Comparison of ENCODE assay signal across 22 cellular contexts in genomic region chr6:16127471-16127870, GRCh38. TPM values are rescaled to one million over a fixed set of nuclear protein-coding genes. Genes with fewer than 3 reads are reported as not detected.
DNase-seq lines count a peak whose midpoint lies in the region; ATAC-seq, FAIRE-seq and TF ChIP-seq lines count a peak whose summit lies in the region.
"Had no signal": no experiment of that assay in that cellular context is flagged by ENCODE, and none has a peak within 500 bp of the region (broad histone marks: within the 10 kb centered on the region; RNA-seq: fewer than 3 reads in every experiment).

No MANE protein-coding gene starts in this region.

- no peaks in the 10 kb centered on the region for H3K9me3 Mint-ChIP-seq in activated CD8-positive, alpha-beta T cell treated with anti-CD3 and anti-CD28 coated beads, Interleukin-2, amount 10 ng/mL, durations not matched to agents 7 days and 5 days (ENCODE audit: insufficient read depth)
- no peaks in the 10 kb centered on the region for H3K9me3 Mint-ChIP-seq in mesothelial cell of epicardium
- H3K9me3 Mint-ChIP-seq: dendritic cell treated with granulocyte-macrophage colony-stimulating factor and Interleukin-4, amounts not matched to agents 40 ng/mL and 50 ng/mL, for 4 days had no signal

- intact Hi-C loops in HepG2 (cut with micrococcal nuclease; ENCODE audit: unreplicated experiment) (loop anchor here (5.0 kb wide), 2 partner anchors 170 to 230 kb away; no protein-coding TSS in a partner anchor), right lobe of liver (cut with DNase I) (loop anchor here in 1 of 2 donors (10.0 kb wide), 1 partner anchor 433 kb away; no protein-coding TSS in a partner anchor)

- POLR2A ChIA-PET in HepG2 (lab: Yijun Ruan, JAX) = no interaction called here
- POLR2A ChIA-PET in activated CD8-positive, alpha-beta T cell treated with anti-CD3 and anti-CD28 coated beads, Interleukin-2, amount 10 ng/mL, durations not matched to agents 7 days and 5 days (lab: Charles Lee) = interaction anchor here (0.6 kb wide), 1 partner anchor 1575 kb away, joined by 3 read pairs; no protein-coding TSS in a partner anchor

- H3K4me3 Mint-ChIP-seq in activated CD8-positive, alpha-beta T cell treated with anti-CD3 and anti-CD28 coated beads, Interleukin-2, amount 10 ng/mL, durations not matched to agents 7 days and 5 days = peak overlapping the region; percentile 29
- H3K4me3 Mint-ChIP-seq in mesothelial cell of epicardium = peak overlapping the region; percentile 26
- H3K4me3 Mint-ChIP-seq: dendritic cell treated with granulocyte-macrophage colony-stimulating factor and Interleukin-4, amounts not matched to agents 40 ng/mL and 50 ng/mL, for 4 days had no signal

- H3K4me3 ChIP-seq in HepG2 (replicated peaks in 1 of 3; ENCODE audit: insufficient read depth in 1 of 3, low read depth in 2 of 3, low read length in 3 of 3) (no peak overlapping the region), right lobe of liver (no peak overlapping the region)
- H3K4me3 ChIP-seq: body of pancreas, testis had no signal

- peaks cover 20% of the 10 kb centered on the region for H3K4me1 Mint-ChIP-seq in activated CD8-positive, alpha-beta T cell treated with anti-CD3 and anti-CD28 coated beads, Interleukin-2, amount 10 ng/mL, durations not matched to agents 7 days and 5 days (ENCODE audit: low read depth)
- peaks cover 24% of the 10 kb centered on the region for H3K4me1 Mint-ChIP-seq in mesothelial cell of epicardium

- H4K20me1 ChIP-seq in HepG2 (ENCODE audit: insufficient read depth, low read length) = no peaks in the 10 kb centered on the region

- no peak for ATAC-seq in HepG2
- ATAC-seq in right lobe of liver = no peak
- ATAC-seq in activated CD8-positive, alpha-beta T cell treated with anti-CD3 and anti-CD28 coated beads, Interleukin-2, amount 10 ng/mL, durations not matched to agents 7 days and 5 days = no peak
- no peak for ATAC-seq in GM18505 (IDR thresholded peaks at IDR 0.05; ENCODE audit: unreplicated experiment)
- ATAC-seq in HG03175 (IDR thresholded peaks at IDR 0.05; ENCODE audit: unreplicated experiment) = no peak
- ATAC-seq: body of pancreas, left cardiac atrium, PC-3 had no signal

- peaks cover 28% of the 10 kb centered on the region for H3K27me3 Mint-ChIP-seq in activated CD8-positive, alpha-beta T cell treated with anti-CD3 and anti-CD28 coated beads, Interleukin-2, amount 10 ng/mL, durations not matched to agents 7 days and 5 days (ENCODE audit: low read depth)
- H3K27me3 Mint-ChIP-seq in mesothelial cell of epicardium (ENCODE audit: low read depth) = peaks cover 11% of the 10 kb centered on the region

- H3K36me3 Mint-ChIP-seq in activated CD8-positive, alpha-beta T cell treated with anti-CD3 and anti-CD28 coated beads, Interleukin-2, amount 10 ng/mL, durations not matched to agents 7 days and 5 days (ENCODE audit: low read depth) = peaks cover 12% of the 10 kb centered on the region
- no peaks in the 10 kb centered on the region for H3K36me3 Mint-ChIP-seq in mesothelial cell of epicardium

- no peak overlapping the region for H2AFZ ChIP-seq in HepG2 (ENCODE audit: low read length)

- no peak overlapping the region for H3K9ac ChIP-seq in HepG2 (ENCODE audit: insufficient read depth, low read depth, low read length)

- FAIRE-seq in HepG2 (lab: Jason Lieb, UNC) = no peak

- H3K9me3 ChIP-seq in HepG2 (ENCODE audit: low read length) (no peaks in the 10 kb centered on the region), right lobe of liver (no peaks in the 10 kb centered on the region)
- H3K9me3 ChIP-seq: body of pancreas, testis had no signal

- TF ChIP-seq POLR2A in HepG2 (IDR thresholded peaks at IDR 0.05; ENCODE audit: insufficient read depth in 1 of 2, low read depth in 2 of 2, low read length in 2 of 2) (no peak), right lobe of liver (IDR thresholded peaks at IDR 0.05) (no peak), GM18505 (IDR thresholded peaks at IDR 0.05; ENCODE audit: borderline replicate concordance, extremely low read depth, insufficient read depth, insufficient read length) (no peak)

- DNase-seq in HepG2 (ENCODE audit: low spot score) = no peak
- DNase-seq in right lobe of liver = no peak
- no peak for DNase-seq in activated CD8-positive, alpha-beta T cell treated with anti-CD3 and anti-CD28 coated beads, Interleukin-2, amount 10 ng/mL, durations not matched to agents 7 days and 5 days
- no peak for DNase-seq in mesothelial cell of epicardium (ENCODE audit: low spot score in 2 of 2, unreplicated experiment in 2 of 2)
- DNase-seq in DMS79 treated with DMSO at 0.1 percent for 48 hours (lab: John Stamatoyannopoulos, UW) = no peak
- DNase-seq: activated CD4-positive, alpha-beta T cell treated with anti-CD3 and anti-CD28 coated beads, Interleukin-2, amount 50 U/mL, for 1 hour; activated gamma-delta T cell; AML-193; body of pancreas; foreskin melanocyte; H7; KG1; left cardiac atrium; NCI-H1105; NCI-H2107; NCI-H526; PC-3; testis had no signal

- 64% methylated on average over 12 of the region's 12 CpGs for WGBS in HepG2 (ENCODE audit: low lambda C conversion rate)
- WGBS in right lobe of liver (ENCODE audit: insufficient coverage, low coverage, low lambda C conversion rate, missing lambda C conversion rate) = 82% methylated on average over 10 of the region's 12 CpGs

- no peak overlapping the region for H3K4me2 ChIP-seq in HepG2 (ENCODE audit: low read depth, low read length)

- in situ Hi-C loops in HepG2 (cut with HindIII; ENCODE audit: extremely low pct_ligation_motif_present, low pct_unique_long_range_greater_than_20kb) = no loop called here

- no peak overlapping the region for H3K27ac Mint-ChIP-seq in activated CD8-positive, alpha-beta T cell treated with anti-CD3 and anti-CD28 coated beads, Interleukin-2, amount 10 ng/mL, durations not matched to agents 7 days and 5 days
- no peak overlapping the region for H3K27ac Mint-ChIP-seq in mesothelial cell of epicardium
- H3K27ac Mint-ChIP-seq: dendritic cell treated with granulocyte-macrophage colony-stimulating factor and Interleukin-4, amounts not matched to agents 40 ng/mL and 50 ng/mL, for 4 days had no signal

- H3K27me3 ChIP-seq in HepG2 (ENCODE audit: control insufficient read depth in 1 of 2, insufficient read depth in 2 of 2, low read length in 2 of 2) = peaks cover 0 to 34% of the 10 kb centered on the region in 2 experiments; a peak in 3 of 5 replicates
- no peaks in the 10 kb centered on the region for H3K27me3 ChIP-seq in right lobe of liver
- H3K27me3 ChIP-seq: body of pancreas, testis had no signal

- H3K4me1 ChIP-seq in HepG2 (ENCODE audit: insufficient read depth, low read length) (peaks cover 26% of the 10 kb centered on the region), right lobe of liver (peaks cover 0 to 14% (median 0%) of the 10 kb centered on the region in 4 donors)
- H3K4me1 ChIP-seq: testis had no signal

- no peaks in the 10 kb centered on the region for H3K79me2 ChIP-seq in HepG2 (ENCODE audit: insufficient read depth, low read length)

- no TSS peak for BruUV-seq in HepG2 (replicated peaks; lab: Mats Ljungman, UMichigan)

- H3K27ac ChIP-seq in HepG2 (ENCODE audit: extremely low read length, insufficient read depth, low read length) = no peak overlapping the region
- H3K27ac ChIP-seq in right lobe of liver = no peak overlapping the region
- H3K27ac ChIP-seq: body of pancreas, epithelial cell of prostate, testis had no signal

- CTCF ChIA-PET in HepG2 (lab: Yijun Ruan, JAX; ENCODE audit: low intra/inter-chr PET ratio, low total read pairs) = no interaction called here
- CTCF ChIA-PET in activated CD8-positive, alpha-beta T cell treated with anti-CD3 and anti-CD28 coated beads, Interleukin-2, amount 10 ng/mL, durations not matched to agents 7 days and 5 days (lab: Charles Lee) = interaction anchor here (0.9 to 4.6 kb wide), 8 partner anchors 8 to 436 kb away, joined by 3 to 77 read pairs (median 6); no protein-coding TSS in a partner anchor

- no peak for TF ChIP-seq CTCF in HepG2 (CRISPR knock-in tag; IDR thresholded peaks at IDR 0.05)
- no peak for TF ChIP-seq CTCF in right lobe of liver (IDR thresholded peaks at IDR 0.05)
- TF ChIP-seq CTCF in mesothelial cell of epicardium (IDR thresholded peaks at IDR 0.05; ENCODE audit: unreplicated experiment) = no peak

- no peaks in the 10 kb centered on the region for H3K36me3 ChIP-seq in HepG2 (replicated peaks in 1 of 2; ENCODE audit: control insufficient read depth in 1 of 2, insufficient read depth in 2 of 2, low read length in 2 of 2)
- H3K36me3 ChIP-seq in right lobe of liver = no peaks in the 10 kb centered on the region

- TF ChIP-seq EP300 in HepG2 (IDR thresholded peaks at IDR 0.05; ENCODE audit: low read depth in 2 of 2, low read length in 2 of 2) = no peak
- TF ChIP-seq EP300 in HepG2 (CRISPR knock-in tag; IDR thresholded peaks at IDR 0.05; ENCODE audit: borderline replicate concordance) = no peak

- no peak for TF ChIP-seq RAD21 in HepG2 (CRISPR knock-in tag; IDR thresholded peaks at IDR 0.05)

RNA-seq across cellular contexts. Expression of gene MYLIP, which starts 1.4 kb away (rescaled TPM):
- total RNA-seq in HepG2 (2016; rRNA removed; fragmentation: Illumina TruSeq; extraction: Trizol) (3.4 and 4.0 TPM in 2 replicates), right lobe of liver (1 to 10 TPM; 2.0 to 5.3 (median 2.8) TPM), mesothelial cell of epicardium (23.9 to 25.7 TPM (median 24.9 TPM) in 3 replicates)
- total RNA-seq in HepG2 (2016; cell fraction: cytosol; rRNA removed; fragmentation: Illumina TruSeq; extraction: Trizol; ENCODE audit: low read depth) = 0.44 and 0.51 TPM in 2 replicates
- 3.1 and 4.3 TPM in 2 replicates for total RNA-seq in HepG2 (2016; cell fraction: insoluble cytoplasmic fraction; rRNA removed; fragmentation: Illumina TruSeq; extraction: Trizol)
- total RNA-seq in HepG2 (2016; cell fraction: membrane; rRNA removed; fragmentation: Illumina TruSeq; extraction: Trizol) = 1.4 and 2.1 TPM in 2 replicates
- 7.4 and 7.5 TPM in 2 replicates for total RNA-seq in HepG2 (2016; cell fraction: nucleus; rRNA removed; fragmentation: Illumina TruSeq; extraction: Trizol)
- 8.4 and 10.8 TPM in 2 replicates for polyA plus RNA-seq in HepG2 (2011; rRNA removed)
- 5.9 and 6.1 TPM in 2 replicates for polyA plus RNA-seq in HepG2 (2011; cell fraction: cytosol; rRNA removed)
- 11.9 and 15.8 TPM in 2 replicates for polyA plus RNA-seq in HepG2 (2011; cell fraction: nucleus; rRNA removed)
- 4.5 and 4.6 TPM in 2 replicates for polyA plus RNA-seq in HepG2 (2012)
- 0.19 and 0.22 TPM in 2 replicates for polyA plus RNA-seq in HepG2 (2016; cell fraction: cytosol; fragmentation: Illumina TruSeq; extraction: Trizol; ENCODE audit: low read depth)
- polyA plus RNA-seq in HepG2 (2016; cell fraction: insoluble cytoplasmic fraction; fragmentation: Illumina TruSeq; extraction: Trizol; ENCODE audit: low read depth) = 2.5 and 2.8 TPM in 2 replicates
- 0.60 and 1.1 TPM in 2 replicates for polyA plus RNA-seq in HepG2 (2016; cell fraction: membrane; fragmentation: Illumina TruSeq; extraction: Trizol; ENCODE audit: low read depth)
- 8.3 and 9.2 TPM in 2 replicates for polyA plus RNA-seq in HepG2 (2016; cell fraction: nucleus; fragmentation: Illumina TruSeq; extraction: Trizol; ENCODE audit: insufficient read depth, low read depth)
- polyA minus RNA-seq in HepG2 (2011; rRNA and poly(A)+ RNA removed; ENCODE audit: low replicate concordance) = 15.9 and 18.7 TPM in 2 replicates
- polyA minus RNA-seq in HepG2 (2011; cell fraction: cytosol; rRNA and poly(A)+ RNA removed) = 4.0 and 4.7 TPM in 2 replicates
- 21.9 and 26.4 TPM in 2 replicates for polyA minus RNA-seq in HepG2 (2011; cell fraction: nucleus; rRNA and poly(A)+ RNA removed)
- total RNA-seq in activated CD8-positive, alpha-beta T cell treated with anti-CD3 and anti-CD28 coated beads, Interleukin-2, amount 10 ng/mL, durations not matched to agents 7 days and 5 days = 10 to 100 TPM; 17.3 to 17.6 TPM
